Comparison of ENCODE assay signal across 1 cellular context in the genomic region with DNA sequence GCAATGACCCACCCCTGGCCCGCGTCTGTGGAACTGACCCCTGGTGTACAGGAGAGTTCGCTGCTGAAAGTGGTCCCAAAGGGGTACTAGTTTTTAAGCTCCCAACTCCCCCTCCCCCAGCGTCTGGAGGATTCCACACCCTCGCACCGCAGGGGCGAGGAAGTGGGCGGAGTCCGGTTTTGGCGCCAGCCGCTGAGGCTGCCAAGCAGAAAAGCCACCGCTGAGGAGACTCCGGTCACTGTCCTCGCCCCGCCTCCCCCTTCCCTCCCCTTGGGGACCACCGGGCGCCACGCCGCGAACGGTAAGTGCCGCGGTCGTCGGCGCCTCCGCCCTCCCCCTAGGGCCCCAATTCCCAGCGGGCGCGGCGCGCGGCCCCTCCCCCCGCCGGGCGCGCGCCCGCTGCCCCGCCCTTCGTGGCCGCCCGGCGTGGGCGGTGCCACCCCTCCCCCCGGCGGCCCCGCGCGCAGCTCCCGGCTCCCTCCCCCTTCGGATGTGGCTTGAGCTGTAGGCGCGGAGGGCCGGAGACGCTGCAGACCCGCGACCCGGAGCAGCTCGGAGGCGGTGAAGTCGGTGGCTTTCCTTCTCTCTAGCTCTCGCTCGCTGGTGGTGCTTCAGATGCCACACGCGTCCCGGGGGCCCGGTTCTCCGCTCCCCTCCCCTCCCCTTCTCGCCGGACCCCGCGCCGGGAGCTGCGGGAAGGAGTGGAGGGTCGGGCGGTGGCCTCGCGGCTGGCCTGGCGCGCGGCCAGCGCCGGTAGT.
TF ChIP-seq lines count a peak whose summit lies in the region.

Gene CBX3, plus strand, starts transcription at position 485 of the 758 bp plus-strand sequence. CDS start 1,254 bp downstream, outside the sequence.

TF ChIP-seq in SK-N-SH, 30 proteins besides CTCF, POLR2A, EP300 and RAD21 (continued from another document):
- TF ChIP-seq, protein P1, sequence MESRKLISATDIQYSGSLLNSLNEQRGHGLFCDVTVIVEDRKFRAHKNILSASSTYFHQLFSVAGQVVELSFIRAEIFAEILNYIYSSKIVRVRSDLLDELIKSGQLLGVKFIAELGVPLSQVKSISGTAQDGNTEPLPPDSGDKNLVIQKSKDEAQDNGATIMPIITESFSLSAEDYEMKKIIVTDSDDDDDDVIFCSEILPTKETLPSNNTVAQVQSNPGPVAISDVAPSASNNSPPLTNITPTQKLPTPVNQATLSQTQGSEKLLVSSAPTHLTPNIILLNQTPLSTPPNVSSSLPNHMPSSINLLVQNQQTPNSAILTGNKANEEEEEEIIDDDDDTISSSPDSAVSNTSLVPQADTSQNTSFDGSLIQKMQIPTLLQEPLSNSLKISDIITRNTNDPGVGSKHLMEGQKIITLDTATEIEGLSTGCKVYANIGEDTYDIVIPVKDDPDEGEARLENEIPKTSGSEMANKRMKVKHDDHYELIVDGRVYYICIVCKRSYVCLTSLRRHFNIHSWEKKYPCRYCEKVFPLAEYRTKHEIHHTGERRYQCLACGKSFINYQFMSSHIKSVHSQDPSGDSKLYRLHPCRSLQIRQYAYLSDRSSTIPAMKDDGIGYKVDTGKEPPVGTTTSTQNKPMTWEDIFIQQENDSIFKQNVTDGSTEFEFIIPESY (IDR thresholded peaks at IDR 0.05; ENCODE audit: borderline replicate concordance, low read depth) = peak; percentile 44; the same call in 1 of the 2 replicates
- TF ChIP-seq FOXM1 (IDR thresholded peaks at IDR 0.05; ENCODE audit: low read depth) (no peak), TCF12 (IDR thresholded peaks at IDR 0.05) (no peak; the same call in none of the 2 replicates), FOXJ3 (CRISPR knock-in tag; IDR thresholded peaks at IDR 0.05) (0 out of 2 replicates have a peak, but pooled peaks have one; percentile 43), GABPA (IDR thresholded peaks at IDR 0.05; ENCODE audit: low read depth) (no peak), MEF2A (IDR thresholded peaks at IDR 0.05; ENCODE audit: borderline replicate concordance, low read depth) (no peak), FOSL2 (IDR thresholded peaks at IDR 0.05; ENCODE audit: borderline replicate concordance, low read depth) (no peak), CHD2 (IDR thresholded peaks at IDR 0.05; ENCODE audit: low read length, partially characterized antibody) (peak; percentile 63), IRF3 (IDR thresholded peaks at IDR 0.05; ENCODE audit: low read depth, low read length) (no peak), TEAD4 (IDR thresholded peaks at IDR 0.05; ENCODE audit: borderline replicate concordance, insufficient read depth) (no peak), JUND (IDR thresholded peaks at IDR 0.05) (no peak), EZH2phosphoT487 (IDR thresholded peaks at IDR 0.05; ENCODE audit: borderline replicate concordance, low read depth) (no peak), SMC3 (IDR thresholded peaks at IDR 0.05; ENCODE audit: low read depth, low read length) (no peak), TAF1 (IDR thresholded peaks at IDR 0.05; ENCODE audit: borderline replicate concordance, low read depth, low read length) (peak; percentile 97), RFX5 (IDR thresholded peaks at IDR 0.05; ENCODE audit: low read length) (no peak), SIN3A (IDR thresholded peaks at IDR 0.05; ENCODE audit: borderline replicate concordance, low read depth, low read length) (no peak), MXI1 (IDR thresholded peaks at IDR 0.05; ENCODE audit: low read depth, low read length) (peak; percentile 69; the same call in 1 of the 2 replicates), POLR2AphosphoS5 (IDR thresholded peaks at IDR 0.05; ENCODE audit: low read depth, low read length) (peak; percentile 96), RXRA (IDR thresholded peaks at IDR 0.05; ENCODE audit: borderline replicate concordance, low read depth) (peak; percentile 35; the same call in 1 of the 2 replicates), YY1 (IDR thresholded peaks at IDR 0.05; ENCODE audit: low read depth) (no peak), RCOR1 (IDR thresholded peaks at IDR 0.05; ENCODE audit: low read length) (no peak; the same call in 1 of the 2 replicates), GATA2 (CRISPR knock-in tag; IDR thresholded peaks at IDR 0.05) (no peak), NRF1 (IDR thresholded peaks at IDR 0.05; ENCODE audit: low read depth, low read length) (peak; percentile 39)
- TF ChIP-seq, protein P2, sequence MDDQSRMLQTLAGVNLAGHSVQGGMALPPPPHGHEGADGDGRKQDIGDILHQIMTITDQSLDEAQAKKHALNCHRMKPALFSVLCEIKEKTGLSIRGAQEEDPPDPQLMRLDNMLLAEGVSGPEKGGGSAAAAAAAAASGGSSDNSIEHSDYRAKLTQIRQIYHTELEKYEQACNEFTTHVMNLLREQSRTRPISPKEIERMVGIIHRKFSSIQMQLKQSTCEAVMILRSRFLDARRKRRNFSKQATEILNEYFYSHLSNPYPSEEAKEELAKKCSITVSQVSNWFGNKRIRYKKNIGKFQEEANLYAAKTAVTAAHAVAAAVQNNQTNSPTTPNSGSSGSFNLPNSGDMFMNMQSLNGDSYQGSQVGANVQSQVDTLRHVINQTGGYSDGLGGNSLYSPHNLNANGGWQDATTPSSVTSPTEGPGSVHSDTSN (IDR thresholded peaks at IDR 0.05) = peak; percentile 1; the same call in 1 of the 2 replicates
- TF ChIP-seq, protein P3, sequence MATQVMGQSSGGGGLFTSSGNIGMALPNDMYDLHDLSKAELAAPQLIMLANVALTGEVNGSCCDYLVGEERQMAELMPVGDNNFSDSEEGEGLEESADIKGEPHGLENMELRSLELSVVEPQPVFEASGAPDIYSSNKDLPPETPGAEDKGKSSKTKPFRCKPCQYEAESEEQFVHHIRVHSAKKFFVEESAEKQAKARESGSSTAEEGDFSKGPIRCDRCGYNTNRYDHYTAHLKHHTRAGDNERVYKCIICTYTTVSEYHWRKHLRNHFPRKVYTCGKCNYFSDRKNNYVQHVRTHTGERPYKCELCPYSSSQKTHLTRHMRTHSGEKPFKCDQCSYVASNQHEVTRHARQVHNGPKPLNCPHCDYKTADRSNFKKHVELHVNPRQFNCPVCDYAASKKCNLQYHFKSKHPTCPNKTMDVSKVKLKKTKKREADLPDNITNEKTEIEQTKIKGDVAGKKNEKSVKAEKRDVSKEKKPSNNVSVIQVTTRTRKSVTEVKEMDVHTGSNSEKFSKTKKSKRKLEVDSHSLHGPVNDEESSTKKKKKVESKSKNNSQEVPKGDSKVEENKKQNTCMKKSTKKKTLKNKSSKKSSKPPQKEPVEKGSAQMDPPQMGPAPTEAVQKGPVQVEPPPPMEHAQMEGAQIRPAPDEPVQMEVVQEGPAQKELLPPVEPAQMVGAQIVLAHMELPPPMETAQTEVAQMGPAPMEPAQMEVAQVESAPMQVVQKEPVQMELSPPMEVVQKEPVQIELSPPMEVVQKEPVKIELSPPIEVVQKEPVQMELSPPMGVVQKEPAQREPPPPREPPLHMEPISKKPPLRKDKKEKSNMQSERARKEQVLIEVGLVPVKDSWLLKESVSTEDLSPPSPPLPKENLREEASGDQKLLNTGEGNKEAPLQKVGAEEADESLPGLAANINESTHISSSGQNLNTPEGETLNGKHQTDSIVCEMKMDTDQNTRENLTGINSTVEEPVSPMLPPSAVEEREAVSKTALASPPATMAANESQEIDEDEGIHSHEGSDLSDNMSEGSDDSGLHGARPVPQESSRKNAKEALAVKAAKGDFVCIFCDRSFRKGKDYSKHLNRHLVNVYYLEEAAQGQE (IDR thresholded peaks at IDR 0.05; ENCODE audit: low read depth, low read length) = peak; percentile 72; the same call in 1 of the 2 replicates
- TF ChIP-seq, protein P4, sequence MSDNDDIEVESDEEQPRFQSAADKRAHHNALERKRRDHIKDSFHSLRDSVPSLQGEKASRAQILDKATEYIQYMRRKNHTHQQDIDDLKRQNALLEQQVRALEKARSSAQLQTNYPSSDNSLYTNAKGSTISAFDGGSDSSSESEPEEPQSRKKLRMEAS (IDR thresholded peaks at IDR 0.05; ENCODE audit: low read depth) = peak; percentile 14
